Comparison of ENCODE assay signal across 13 cellular contexts in genomic region chr2:230878599-230878965, GRCh38.
A peak's percentile ranks its signal among the peaks of the same experiment; 100 is the strongest.
DNase-seq lines count a peak whose midpoint lies in the region; ATAC-seq, FAIRE-seq and TF ChIP-seq lines count a peak whose summit lies in the region.
"Had no signal": no experiment of that assay in that cellular context is flagged by ENCODE, and none has a peak within 500 bp of the region (broad histone marks: within the 10 kb centered on the region; RNA-seq: fewer than 3 reads in every experiment).

No MANE protein-coding gene starts in this region.

- no peaks in the 10 kb centered on the region for H3K27me3 Mint-ChIP-seq in stimulated activated naive CD8-positive, alpha-beta T cell treated with anti-CD3 and anti-CD28 coated beads, Interleukin-15, Interleukin-2, amounts not matched to agents 100 ng/mL and 50 ng/mL, for 24 hours

- H3K9ac ChIP-seq in mucosa of rectum (ENCODE audit: low read depth in 1 of 2, low read length in 2 of 2) = peak overlapping the region; percentile 68 to 83

- TF ChIP-seq CTCF in D721Med (IDR thresholded peaks at IDR 0.05; ENCODE audit: insufficient read depth, missing control alignments) = no peak

- H3K27ac ChIP-seq in angular gyrus (ENCODE audit: low read depth, low read length) = peak overlapping the region; percentile 54
- H3K27ac ChIP-seq in mucosa of rectum (ENCODE audit: low read depth in 2 of 2, low read length in 2 of 2) = peak overlapping the region; percentile 92 to 97
- H3K27ac ChIP-seq: lower lobe of right lung had no signal

- FAIRE-seq in D721Med (lab: Jason Lieb, UNC) = no peak

- no peaks in the 10 kb centered on the region for H3K9me3 Mint-ChIP-seq in stimulated activated naive CD8-positive, alpha-beta T cell treated with anti-CD3 and anti-CD28 coated beads, Interleukin-15, Interleukin-2, amounts not matched to agents 100 ng/mL and 50 ng/mL, for 24 hours
- H3K9me3 Mint-ChIP-seq: activated CD4-positive, alpha-beta T cell treated with anti-CD3 and anti-CD28 coated beads, Interleukin-2, amount 10 ng/mL, durations not matched to agents 24 days and 14 days had no signal

- no peak overlapping the region for H3K4me3 Mint-ChIP-seq in stimulated activated naive CD8-positive, alpha-beta T cell treated with anti-CD3 and anti-CD28 coated beads, Interleukin-15, Interleukin-2, amounts not matched to agents 100 ng/mL and 50 ng/mL, for 24 hours
- H3K4me3 Mint-ChIP-seq: activated CD4-positive, alpha-beta T cell treated with anti-CD3 and anti-CD28 coated beads, Interleukin-2, amount 10 ng/mL, durations not matched to agents 24 days and 14 days had no signal

- no peak for ATAC-seq in stimulated activated naive CD8-positive, alpha-beta T cell treated with anti-CD3 and anti-CD28 coated beads, Interleukin-15, Interleukin-2, amounts not matched to agents 100 U/mL and 50 U/mL, for 24 hours
- ATAC-seq in GM19351 (IDR thresholded peaks at IDR 0.05; ENCODE audit: unreplicated experiment) = no peak

- peaks cover 41 to 51% of the 10 kb centered on the region in 2 donors for H3K36me3 ChIP-seq in mucosa of rectum (ENCODE audit: control insufficient read depth in 2 of 2, insufficient read depth in 2 of 2, low read length in 2 of 2)

- peak overlapping the region; percentile 4 for H3K27ac Mint-ChIP-seq in stimulated activated naive CD8-positive, alpha-beta T cell treated with anti-CD3 and anti-CD28 coated beads, Interleukin-15, Interleukin-2, amounts not matched to agents 100 ng/mL and 50 ng/mL, for 24 hours
- H3K27ac Mint-ChIP-seq: activated CD4-positive, alpha-beta T cell treated with anti-CD3 and anti-CD28 coated beads, Interleukin-2, amount 10 ng/mL, durations not matched to agents 24 days and 14 days had no signal

- no peaks in the 10 kb centered on the region for H3K9me3 ChIP-seq in mucosa of rectum (ENCODE audit: control insufficient read depth in 2 of 2, low read length in 2 of 2)
- H3K9me3 ChIP-seq: lower lobe of right lung had no signal

- peaks cover 59% of the 10 kb centered on the region for H3K4me1 Mint-ChIP-seq in stimulated activated naive CD8-positive, alpha-beta T cell treated with anti-CD3 and anti-CD28 coated beads, Interleukin-15, Interleukin-2, amounts not matched to agents 100 ng/mL and 50 ng/mL, for 24 hours (ENCODE audit: low read depth)

- no peak for DNase-seq in stimulated activated naive CD8-positive, alpha-beta T cell treated with anti-CD3 and anti-CD28 coated beads, Interleukin-15, Interleukin-2, amounts not matched to agents 100 U/mL and 50 U/mL, for 24 hours
- no peak for DNase-seq in NCI-H2171 treated with DMSO at 0.1 percent for 48 hours (lab: John Stamatoyannopoulos, UW)
- no peak for DNase-seq in D721Med (ENCODE audit: insufficient read length, low spot score)
- no peak for DNase-seq in GM19240 (ENCODE audit: insufficient read length, low spot score)
- DNase-seq: activated CD4-positive, alpha-beta T cell treated with anti-CD3 and anti-CD28 coated beads, Interleukin-2, amount 10 ng/mL, durations not matched to agents 24 days and 14 days; caudate nucleus; hypothalamus; lower lobe of right lung; trophoblast cell had no signal

- peak overlapping the region; percentile 28 to 44 for H3K4me3 ChIP-seq in mucosa of rectum (ENCODE audit: low read length in 2 of 2)
- H3K4me3 ChIP-seq: lower lobe of right lung had no signal

- peaks cover 55 to 68% of the 10 kb centered on the region in 2 donors for H3K4me1 ChIP-seq in mucosa of rectum (ENCODE audit: control insufficient read depth in 2 of 2, insufficient read depth in 2 of 2, low read length in 2 of 2)
- H3K4me1 ChIP-seq: lower lobe of right lung had no signal

- peaks cover 14% of the 10 kb centered on the region for H3K36me3 Mint-ChIP-seq in stimulated activated naive CD8-positive, alpha-beta T cell treated with anti-CD3 and anti-CD28 coated beads, Interleukin-15, Interleukin-2, amounts not matched to agents 100 ng/mL and 50 ng/mL, for 24 hours (ENCODE audit: low read depth)

- no peaks in the 10 kb centered on the region for H3K27me3 ChIP-seq in mucosa of rectum (ENCODE audit: control insufficient read depth in 2 of 2, insufficient read depth in 2 of 2, low read length in 2 of 2)
